Comparison of ENCODE assay signal across 1 cellular context in genomic region chr17:81909966-81910839, GRCh38.
A peak's percentile ranks its signal among the peaks of the same experiment; 100 is the strongest.
TF ChIP-seq lines count a peak whose summit lies in the region.

No MANE protein-coding gene starts in this region.

TF ChIP-seq in HepG2, 621 proteins besides CTCF, POLR2A, EP300 and RAD21 (continues in another document):
- 0 out of 2 replicates have a peak, but pooled peaks have one; percentile 19 for TF ChIP-seq ZNF552 (CRISPR knock-in tag; IDR thresholded peaks at IDR 0.05; ENCODE audit: borderline replicate concordance)
- TF ChIP-seq ZSCAN25 (CRISPR knock-in tag; IDR thresholded peaks at IDR 0.05) = peak; percentile 91
- TF ChIP-seq TCF7 (IDR thresholded peaks at IDR 0.05; ENCODE audit: low read depth) = peak; percentile 19; the same call in 1 of the 2 replicates
- TF ChIP-seq ZNF382 (CRISPR knock-in tag; IDR thresholded peaks at IDR 0.05; ENCODE audit: borderline replicate concordance) = no peak
- TF ChIP-seq MAF1 (CRISPR knock-in tag; IDR thresholded peaks at IDR 0.05; ENCODE audit: borderline replicate concordance) = 0 out of 2 replicates have a peak, but pooled peaks have one; percentile 49
- no peak; the same call in 1 of the 2 replicates for TF ChIP-seq NCOA5 (CRISPR knock-in tag; IDR thresholded peaks at IDR 0.05)
- peak; percentile 47 for TF ChIP-seq CSRNP1 (CRISPR knock-in tag; IDR thresholded peaks at IDR 0.05)
- peak; percentile 52; the same call in 1 of the 2 replicates for TF ChIP-seq HOXA9 (CRISPR knock-in tag; IDR thresholded peaks at IDR 0.05; ENCODE audit: borderline replicate concordance)
- TF ChIP-seq ZNF362 (CRISPR knock-in tag; IDR thresholded peaks at IDR 0.05; ENCODE audit: borderline replicate concordance) = no peak
- TF ChIP-seq TBL1XR1 (IDR thresholded peaks at IDR 0.05; ENCODE audit: borderline replicate concordance, low read length, partially characterized antibody) = no peak
- TF ChIP-seq, protein P1, sequence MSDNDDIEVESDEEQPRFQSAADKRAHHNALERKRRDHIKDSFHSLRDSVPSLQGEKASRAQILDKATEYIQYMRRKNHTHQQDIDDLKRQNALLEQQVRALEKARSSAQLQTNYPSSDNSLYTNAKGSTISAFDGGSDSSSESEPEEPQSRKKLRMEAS (IDR thresholded peaks at IDR 0.05) = peak; percentile 51; the same call in 1 of the 2 replicates
- TF ChIP-seq HOXA7 (CRISPR knock-in tag; IDR thresholded peaks at IDR 0.05) = no peak
- TF ChIP-seq, protein P2, sequence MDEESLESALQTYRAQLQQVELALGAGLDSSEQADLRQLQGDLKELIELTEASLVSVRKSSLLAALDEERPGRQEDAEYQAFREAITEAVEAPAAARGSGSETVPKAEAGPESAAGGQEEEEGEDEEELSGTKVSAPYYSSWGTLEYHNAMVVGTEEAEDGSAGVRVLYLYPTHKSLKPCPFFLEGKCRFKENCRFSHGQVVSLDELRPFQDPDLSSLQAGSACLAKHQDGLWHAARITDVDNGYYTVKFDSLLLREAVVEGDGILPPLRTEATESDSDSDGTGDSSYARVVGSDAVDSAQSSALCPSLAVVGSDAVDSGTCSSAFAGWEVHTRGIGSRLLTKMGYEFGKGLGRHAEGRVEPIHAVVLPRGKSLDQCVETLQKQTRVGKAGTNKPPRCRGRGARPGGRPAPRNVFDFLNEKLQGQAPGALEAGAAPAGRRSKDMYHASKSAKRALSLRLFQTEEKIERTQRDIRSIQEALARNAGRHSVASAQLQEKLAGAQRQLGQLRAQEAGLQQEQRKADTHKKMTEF (CRISPR knock-in tag; IDR thresholded peaks at IDR 0.05) = peak; percentile 83
- TF ChIP-seq NFATC3 (CRISPR knock-in tag; IDR thresholded peaks at IDR 0.05) = 0 out of 2 replicates have a peak, but pooled peaks have one; percentile 37
- peak; percentile 92 for TF ChIP-seq IKZF5 (CRISPR knock-in tag; IDR thresholded peaks at IDR 0.05)
- TF ChIP-seq ZNF704 (CRISPR knock-in tag; IDR thresholded peaks at IDR 0.05; ENCODE audit: borderline replicate concordance) = no peak
- no peak for TF ChIP-seq ZNF703 (CRISPR knock-in tag; IDR thresholded peaks at IDR 0.05; ENCODE audit: borderline replicate concordance)
- TF ChIP-seq FOXC1 (CRISPR knock-in tag; IDR thresholded peaks at IDR 0.05; ENCODE audit: borderline replicate concordance) = peak; percentile 89
- peak; percentile 76; the same call in 1 of the 2 replicates for TF ChIP-seq REL (CRISPR knock-in tag; conservative IDR thresholded peaks at IDR 0.05)
- TF ChIP-seq TAF1 (CRISPR knock-in tag; IDR thresholded peaks at IDR 0.05) = peak; percentile 80
- peak; percentile 79 for TF ChIP-seq AGO2 (optimal IDR thresholded peaks at IDR 0.05; ENCODE audit: low read depth, low read length)
- 0 out of 2 replicates have a peak, but pooled peaks have one; percentile 34 for TF ChIP-seq ZNF713 (CRISPR knock-in tag; IDR thresholded peaks at IDR 0.05)
- no peak for TF ChIP-seq NR3C1 (CRISPR knock-in tag; IDR thresholded peaks at IDR 0.05)
- TF ChIP-seq, protein P3, sequence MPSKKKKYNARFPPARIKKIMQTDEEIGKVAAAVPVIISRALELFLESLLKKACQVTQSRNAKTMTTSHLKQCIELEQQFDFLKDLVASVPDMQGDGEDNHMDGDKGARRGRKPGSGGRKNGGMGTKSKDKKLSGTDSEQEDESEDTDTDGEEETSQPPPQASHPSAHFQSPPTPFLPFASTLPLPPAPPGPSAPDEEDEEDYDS (CRISPR knock-in tag; IDR thresholded peaks at IDR 0.05) = peak; percentile 46
- peak; percentile 81; the same call in 1 of the 2 replicates for TF ChIP-seq ZNF253 (CRISPR knock-in tag; IDR thresholded peaks at IDR 0.05; ENCODE audit: borderline replicate concordance)
- no peak for TF ChIP-seq KLF15 (CRISPR knock-in tag; IDR thresholded peaks at IDR 0.05; ENCODE audit: borderline replicate concordance)
- peak; percentile 59; the same call in 1 of the 2 replicates for TF ChIP-seq HMG20A (CRISPR knock-in tag; IDR thresholded peaks at IDR 0.05; ENCODE audit: borderline replicate concordance)
- TF ChIP-seq FOXK1 (CRISPR knock-in tag; IDR thresholded peaks at IDR 0.05; ENCODE audit: borderline replicate concordance, low read depth) = peak; percentile 86; the same call in 1 of the 2 replicates
- no peak for TF ChIP-seq ZNF431 (CRISPR knock-in tag; IDR thresholded peaks at IDR 0.05; ENCODE audit: borderline replicate concordance, low read depth)
- TF ChIP-seq ZSCAN12 (CRISPR knock-in tag; IDR thresholded peaks at IDR 0.05) = 0 out of 2 replicates have a peak, but pooled peaks have one; percentile 31
- no peak for TF ChIP-seq ARID3A (IDR thresholded peaks at IDR 0.05; ENCODE audit: low read depth, low read length)
- TF ChIP-seq, protein P4, sequence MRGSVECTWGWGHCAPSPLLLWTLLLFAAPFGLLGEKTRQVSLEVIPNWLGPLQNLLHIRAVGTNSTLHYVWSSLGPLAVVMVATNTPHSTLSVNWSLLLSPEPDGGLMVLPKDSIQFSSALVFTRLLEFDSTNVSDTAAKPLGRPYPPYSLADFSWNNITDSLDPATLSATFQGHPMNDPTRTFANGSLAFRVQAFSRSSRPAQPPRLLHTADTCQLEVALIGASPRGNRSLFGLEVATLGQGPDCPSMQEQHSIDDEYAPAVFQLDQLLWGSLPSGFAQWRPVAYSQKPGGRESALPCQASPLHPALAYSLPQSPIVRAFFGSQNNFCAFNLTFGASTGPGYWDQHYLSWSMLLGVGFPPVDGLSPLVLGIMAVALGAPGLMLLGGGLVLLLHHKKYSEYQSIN (CRISPR knock-in tag; IDR thresholded peaks at IDR 0.05; ENCODE audit: borderline replicate concordance) = no peak
- peak; percentile 81; the same call in 1 of the 2 replicates for TF ChIP-seq ZNF629 (CRISPR knock-in tag; conservative IDR thresholded peaks at IDR 0.05)
- TF ChIP-seq ZNF563 (CRISPR knock-in tag; IDR thresholded peaks at IDR 0.05) = no peak; the same call in 1 of the 2 replicates
- TF ChIP-seq, protein P5, sequence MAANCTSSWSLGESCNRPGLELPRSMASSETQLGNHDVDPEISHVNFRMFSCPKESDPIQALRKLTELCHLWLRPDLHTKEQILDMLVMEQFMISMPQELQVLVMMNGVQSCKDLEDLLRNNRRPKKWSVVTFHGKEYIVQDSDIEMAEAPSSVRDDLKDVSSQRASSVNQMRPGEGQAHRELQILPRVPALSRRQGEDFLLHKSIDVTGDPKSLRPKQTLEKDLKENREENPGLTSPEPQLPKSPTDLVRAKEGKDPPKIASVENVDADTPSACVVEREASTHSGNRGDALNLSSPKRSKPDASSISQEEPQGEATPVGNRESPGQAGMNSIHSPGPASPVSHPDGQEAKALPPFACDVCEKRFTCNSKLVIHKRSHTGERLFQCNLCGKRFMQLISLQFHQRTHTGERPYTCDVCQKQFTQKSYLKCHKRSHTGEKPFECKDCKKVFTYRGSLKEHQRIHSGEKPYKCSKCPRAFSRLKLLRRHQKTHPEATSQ (CRISPR knock-in tag; IDR thresholded peaks at IDR 0.05; ENCODE audit: borderline replicate concordance) = peak; percentile 28; the same call in 1 of the 2 replicates
- TF ChIP-seq ZNF367 (CRISPR knock-in tag; IDR thresholded peaks at IDR 0.05; ENCODE audit: borderline replicate concordance) = no peak
- no peak for TF ChIP-seq ZNF530 (CRISPR knock-in tag; IDR thresholded peaks at IDR 0.05; ENCODE audit: low read depth)
- peak; percentile 13; the same call in 1 of the 2 replicates for TF ChIP-seq ZMYM3 (CRISPR knock-in tag; IDR thresholded peaks at IDR 0.05)
- TF ChIP-seq, protein P6, sequence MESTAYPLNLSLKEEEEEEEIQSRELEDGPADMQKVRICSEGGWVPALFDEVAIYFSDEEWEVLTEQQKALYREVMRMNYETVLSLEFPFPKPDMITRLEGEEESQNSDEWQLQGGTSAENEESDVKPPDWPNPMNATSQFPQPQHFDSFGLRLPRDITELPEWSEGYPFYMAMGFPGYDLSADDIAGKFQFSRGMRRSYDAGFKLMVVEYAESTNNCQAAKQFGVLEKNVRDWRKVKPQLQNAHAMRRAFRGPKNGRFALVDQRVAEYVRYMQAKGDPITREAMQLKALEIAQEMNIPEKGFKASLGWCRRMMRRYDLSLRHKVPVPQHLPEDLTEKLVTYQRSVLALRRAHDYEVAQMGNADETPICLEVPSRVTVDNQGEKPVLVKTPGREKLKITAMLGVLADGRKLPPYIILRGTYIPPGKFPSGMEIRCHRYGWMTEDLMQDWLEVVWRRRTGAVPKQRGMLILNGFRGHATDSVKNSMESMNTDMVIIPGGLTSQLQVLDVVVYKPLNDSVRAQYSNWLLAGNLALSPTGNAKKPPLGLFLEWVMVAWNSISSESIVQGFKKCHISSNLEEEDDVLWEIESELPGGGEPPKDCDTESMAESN (CRISPR knock-in tag; conservative IDR thresholded peaks at IDR 0.05) = peak; percentile 60; the same call in 1 of the 2 replicates
- TF ChIP-seq, protein P7, sequence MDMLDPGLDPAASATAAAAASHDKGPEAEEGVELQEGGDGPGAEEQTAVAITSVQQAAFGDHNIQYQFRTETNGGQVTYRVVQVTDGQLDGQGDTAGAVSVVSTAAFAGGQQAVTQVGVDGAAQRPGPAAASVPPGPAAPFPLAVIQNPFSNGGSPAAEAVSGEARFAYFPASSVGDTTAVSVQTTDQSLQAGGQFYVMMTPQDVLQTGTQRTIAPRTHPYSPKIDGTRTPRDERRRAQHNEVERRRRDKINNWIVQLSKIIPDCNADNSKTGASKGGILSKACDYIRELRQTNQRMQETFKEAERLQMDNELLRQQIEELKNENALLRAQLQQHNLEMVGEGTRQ (IDR thresholded peaks at IDR 0.05; ENCODE audit: low read depth, low read length) = 0 out of 2 replicates have a peak, but pooled peaks have one; percentile 4
- TF ChIP-seq, protein P7 (CRISPR knock-in tag; IDR thresholded peaks at IDR 0.05; ENCODE audit: borderline replicate concordance) = 0 out of 2 replicates have a peak, but pooled peaks have one; percentile 34
- TF ChIP-seq, protein P8, sequence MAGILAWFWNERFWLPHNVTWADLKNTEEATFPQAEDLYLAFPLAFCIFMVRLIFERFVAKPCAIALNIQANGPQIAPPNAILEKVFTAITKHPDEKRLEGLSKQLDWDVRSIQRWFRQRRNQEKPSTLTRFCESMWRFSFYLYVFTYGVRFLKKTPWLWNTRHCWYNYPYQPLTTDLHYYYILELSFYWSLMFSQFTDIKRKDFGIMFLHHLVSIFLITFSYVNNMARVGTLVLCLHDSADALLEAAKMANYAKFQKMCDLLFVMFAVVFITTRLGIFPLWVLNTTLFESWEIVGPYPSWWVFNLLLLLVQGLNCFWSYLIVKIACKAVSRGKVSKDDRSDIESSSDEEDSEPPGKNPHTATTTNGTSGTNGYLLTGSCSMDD (CRISPR knock-in tag; IDR thresholded peaks at IDR 0.05) = no peak
